Comparison of ENCODE assay signal across 8 cellular contexts in genomic region chr1:67700692-67701410, GRCh38. TPM values are rescaled to one million over a fixed set of nuclear protein-coding genes. Genes with fewer than 3 reads are reported as not detected.
A peak's percentile ranks its signal among the peaks of the same experiment; 100 is the strongest.
DNase-seq lines count a peak whose midpoint lies in the region; ATAC-seq and TF ChIP-seq lines count a peak whose summit lies in the region.

No MANE protein-coding gene starts in this region.

- no peaks in the 10 kb centered on the region for H3K27me3 ChIP-seq in Caco-2 (replicated peaks; ENCODE audit: control insufficient read depth, insufficient read depth, low read length)
- no peaks in the 10 kb centered on the region for H3K27me3 ChIP-seq in heart left ventricle

- peak; percentile 85 to 90 for DNase-seq in Caco-2
- peak; percentile 97 for DNase-seq in SW480 (ENCODE audit: low spot score)
- peak in 3 of 5 donors; percentile 24 to 64 (median 37) for DNase-seq in heart left ventricle
- DNase-seq in germinal center (ENCODE audit: low spot score), result no peak
- no peak for DNase-seq in hippocampal formation (lab: John Stamatoyannopoulos, UW)

- H3K27ac Mint-ChIP-seq in Caco-2 (ENCODE audit: unreplicated experiment), result peak overlapping the region; percentile 96

- POLR2A ChIA-PET in Caco-2 (lab: Charles Lee), result interaction anchor here (0.6 to 1.5 kb wide), 2 partner anchors 16 to 50 kb away, joined by 5 to 11 read pairs; partner anchors contain the start of gene GADD45A

- BruUV-seq in Caco-2 (replicated peaks; lab: Mats Ljungman, UMichigan), result no TSS peak

- CTCF ChIA-PET in Caco-2 (lab: Charles Lee), result interaction anchor here (0.6 to 1.7 kb wide), 16 partner anchors 14 to 851 kb away, joined by 3 to 8 read pairs (median 3); partner anchors contain the start of gene GADD45A

- H3K4me3 Mint-ChIP-seq in Caco-2 (ENCODE audit: unreplicated experiment), result peak overlapping the region; percentile 65

- H3K4me3 ChIP-seq in Caco-2 (ENCODE audit: low read depth, low read length) (no peak overlapping the region), heart left ventricle (no peak overlapping the region)

- no peak for TF ChIP-seq POLR2A in heart left ventricle (IDR thresholded peaks at IDR 0.05)
- TF ChIP-seq POLR2A in GM18505 (IDR thresholded peaks at IDR 0.05; ENCODE audit: borderline replicate concordance, extremely low read depth, insufficient read depth, insufficient read length), result no peak

- H3K9me3 ChIP-seq in Caco-2 (no peaks in the 10 kb centered on the region), heart left ventricle (no peaks in the 10 kb centered on the region)

- 53 to 59% (median 56%) methylated on average over 8 of the region's 8 CpGs for WGBS in heart left ventricle, 4 donors

- peak; percentile 39 to 60 for TF ChIP-seq CTCF in Caco-2 (IDR thresholded peaks at IDR 0.05; ENCODE audit: insufficient read depth in 1 of 2, low read depth in 1 of 2, low read length in 1 of 2, severe bottlenecking in 1 of 2, unreplicated experiment in 1 of 2)
- peak in 8 of 12 donors; percentile 9 to 54 (median 32) for TF ChIP-seq CTCF in heart left ventricle (IDR thresholded peaks at IDR 0.05)

- H3K36me3 ChIP-seq in Caco-2 (ENCODE audit: control insufficient read depth, insufficient read depth, low read length) (no peaks in the 10 kb centered on the region), heart left ventricle (peaks cover 0 to 31% (median 8%) of the 10 kb centered on the region in 9 donors)

- ATAC-seq in GM21619 (IDR thresholded peaks at IDR 0.05; ENCODE audit: unreplicated experiment) (peak; percentile 51), heart left ventricle (peak; percentile 43 to 98 (median 94)), GM18505 (IDR thresholded peaks at IDR 0.05; ENCODE audit: unreplicated experiment) (no peak), GM18909 (IDR thresholded peaks at IDR 0.05; ENCODE audit: poor library complexity, unreplicated experiment) (no peak)

- H3K4me1 Mint-ChIP-seq in Caco-2 (ENCODE audit: low read depth, unreplicated experiment), result peaks cover 15% of the 10 kb centered on the region

- no peaks in the 10 kb centered on the region for H3K27me3 Mint-ChIP-seq in Caco-2 (ENCODE audit: insufficient read depth, unreplicated experiment)

- peak overlapping the region in 2 of 12 donors; percentile 49 to 58 for H3K27ac ChIP-seq in heart left ventricle

- intact Hi-C loops in Caco-2 (cut with micrococcal nuclease; ENCODE audit: unreplicated experiment), result loop anchor here (1.0 to 5.0 kb wide), 4 partner anchors 16 to 129 kb away; partner anchors contain the start of gene GADD45A
- intact Hi-C loops in heart left ventricle (cut with DNase I), result no loop called here

- H3K36me3 Mint-ChIP-seq in Caco-2 (ENCODE audit: insufficient read depth, unreplicated experiment), result peaks cover 13% of the 10 kb centered on the region

- H3K4me1 ChIP-seq in Caco-2 (peaks cover 19% of the 10 kb centered on the region), heart left ventricle (peaks cover 0 to 13% (median 6%) of the 10 kb centered on the region in 12 donors)

- H3K9me3 Mint-ChIP-seq in Caco-2 (ENCODE audit: unreplicated experiment), result no peaks in the 10 kb centered on the region

RNA-seq across cellular contexts. Expression of gene GADD45A, which starts 15.8 kb away (rescaled TPM):
- total RNA-seq in Caco-2 (2022) (58.6 and 59.0 TPM in 2 replicates), heart left ventricle (100 to 1,000 TPM in 1 of 9 donors, 10 to 100 TPM in 8; 26.5 to 119 (median 45.8) TPM)
- polyA plus RNA-seq in heart left ventricle, result 10 to 100 TPM; 35.7 to 57.3 TPM

Comparison
In these comparisons a context has a peak if more than half of its experiments do, and no peak if none do; other contexts are left out.
1. DNase-seq: peak in Caco-2 (2 of 2), SW480 (single experiment) and heart left ventricle (3 of 5); none in germinal center (single experiment) and hippocampal formation (0 of 2).
2. ATAC-seq: peak in GM21619 (single experiment) and heart left ventricle (4 of 4); none in GM18505 (single experiment) and GM18909 (single experiment).